9 cellular contexts compared by ENCODE assay signal in the genomic region with DNA sequence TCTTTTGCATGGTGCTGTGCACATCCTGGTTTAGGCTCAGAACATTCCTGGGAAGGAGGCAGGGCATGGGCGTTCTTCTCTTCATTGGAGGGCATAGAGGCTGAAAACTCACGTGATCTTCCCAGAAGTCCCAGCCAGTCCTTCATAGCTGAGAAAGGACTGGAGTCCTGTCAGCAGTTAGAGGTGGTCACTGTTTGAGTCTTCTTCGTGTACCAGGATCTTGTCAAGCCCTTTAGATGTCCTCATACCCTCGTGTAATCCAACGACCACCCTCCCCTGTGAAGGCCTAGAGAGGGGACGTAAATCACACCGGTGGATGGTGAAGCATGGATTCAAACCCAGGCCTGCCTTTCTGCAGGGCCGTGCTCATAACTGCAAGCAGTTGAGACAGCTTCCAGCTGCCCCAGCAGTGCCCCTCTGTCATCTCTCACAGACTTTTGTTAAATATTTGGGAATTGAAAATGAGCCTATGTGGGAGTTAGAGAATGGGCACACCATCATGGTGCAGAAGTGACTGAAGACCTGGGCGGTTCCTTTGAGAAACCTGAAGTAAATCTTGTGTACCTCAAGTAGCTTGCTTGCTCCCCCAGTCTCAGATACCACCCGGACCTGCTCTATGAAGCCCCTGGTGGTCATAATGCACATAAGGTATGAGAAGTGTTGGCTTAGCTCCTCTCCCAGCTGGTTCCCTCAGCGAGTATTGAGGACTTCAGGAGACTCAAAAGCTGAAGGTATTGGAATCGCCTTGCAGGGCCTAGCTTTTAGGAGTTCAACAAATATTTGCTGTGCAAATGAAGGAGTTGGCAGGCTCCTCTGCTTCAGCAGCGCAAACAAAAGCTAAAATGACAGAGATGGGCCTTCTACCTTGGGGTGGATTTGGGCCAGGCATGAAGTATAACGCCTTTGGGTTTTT. TPM values are rescaled to one million over a fixed set of nuclear protein-coding genes. Genes with fewer than 3 reads are reported as not detected.
DNase-seq lines count a peak whose midpoint lies in the region; ATAC-seq, FAIRE-seq and TF ChIP-seq lines count a peak whose summit lies in the region.
"Had no signal": no experiment of that assay in that cellular context is flagged by ENCODE, and none has a peak within 500 bp of the region (broad histone marks: within the 10 kb centered on the region; RNA-seq: fewer than 3 reads in every experiment).

No MANE protein-coding gene starts in this region.

- H3K27me3 ChIP-seq in cardiac muscle cell (peaks cover 11% of the 10 kb centered on the region), endocrine pancreas (ENCODE audit: control insufficient read depth, insufficient read depth, low read length) (no peaks in the 10 kb centered on the region), pancreas (no peaks in the 10 kb centered on the region)

- intact Hi-C loops in left ventricle myocardium superior (cut with micrococcal nuclease), result no loop called here
- intact Hi-C loops in pancreas (cut with DNase I), result no loop called here

- H3K9me3 ChIP-seq in cardiac muscle cell (ENCODE audit: low read depth) (no peaks in the 10 kb centered on the region), endocrine pancreas (ENCODE audit: control insufficient read depth, low read length) (no peaks in the 10 kb centered on the region), pancreas (no peaks in the 10 kb centered on the region)
- H3K9me3 ChIP-seq: neutrophil had no signal

- WGBS in pancreas, 2 donors, result 23 to 25% methylated on average over 14 of the region's 14 CpGs

- peak; percentile 48 for TF ChIP-seq CTCF in cardiac muscle cell (IDR thresholded peaks at IDR 0.05; ENCODE audit: low read depth, low read length)
- peak in 1 of 4 donors; percentile 27 for TF ChIP-seq CTCF in pancreas (IDR thresholded peaks at IDR 0.05)

- DNase-seq in cardiac muscle cell (ENCODE audit: low read depth in 1 of 2, low spot score in 1 of 2) (peak; percentile 50 to 57), left ventricle myocardium superior (no peak), NCI-H1105 treated with DMSO at 0.1 percent for 48 hours (lab: John Stamatoyannopoulos, UW) (peak; percentile 17), pancreas (peak in 4 of 6 donors; percentile 30 to 63 (median 57)), globus pallidus (ENCODE audit: low spot score) (no peak)
- DNase-seq in activated CD4-positive, alpha-beta T cell treated with anti-CD3 and anti-CD28 coated beads, Interleukin-2, amount 50 U/mL, for 1 hour, result peak; percentile 42

- no peak for FAIRE-seq in pancreas (lab: Jason Lieb, UNC)

- no peaks in the 10 kb centered on the region for H3K36me3 ChIP-seq in cardiac muscle cell
- H3K36me3 ChIP-seq in endocrine pancreas (ENCODE audit: control insufficient read depth, insufficient read depth, low read length), result no peaks in the 10 kb centered on the region
- H3K36me3 ChIP-seq in pancreas, result no peaks in the 10 kb centered on the region
- H3K36me3 ChIP-seq: neutrophil had no signal

- H3K9ac ChIP-seq in endocrine pancreas (ENCODE audit: control insufficient read depth, insufficient read depth, low read length), result peak overlapping the region; percentile 96

- H3K4me3 ChIP-seq in cardiac muscle cell, result peak overlapping the region; percentile 63
- H3K4me3 ChIP-seq in endocrine pancreas (ENCODE audit: control insufficient read depth, insufficient read depth, low read length), result peak overlapping the region; percentile 88
- H3K4me3 ChIP-seq in pancreas, result peak overlapping the region; percentile 73 to 96 (median 78)

- H3K4me1 ChIP-seq in cardiac muscle cell (ENCODE audit: low read depth) (no peaks in the 10 kb centered on the region), endocrine pancreas (ENCODE audit: control insufficient read depth, insufficient read depth, low read length) (peaks cover 13% of the 10 kb centered on the region), pancreas (peaks cover 4 to 17% (median 4%) of the 10 kb centered on the region in 3 donors)

- ATAC-seq in left ventricle myocardium superior (no peak), pancreas (peak; percentile 55 to 68 (median 60)), HG02981 (IDR thresholded peaks at IDR 0.05; ENCODE audit: unreplicated experiment) (no peak)

- H3K27ac ChIP-seq in cardiac muscle cell (no peak overlapping the region), pancreas (peak overlapping the region; percentile 72 to 88 (median 84))
- H3K27ac ChIP-seq: neutrophil had no signal

RNA-seq across cellular contexts. Expression of a gene that starts 1.4 kb away (rescaled TPM):
- total RNA-seq in cardiac muscle cell (7.7 and 12.5 TPM in 2 replicates), left ventricle myocardium superior (3.8 TPM), pancreas (10 to 100 TPM; 12.6 to 17.9 (median 16.7) TPM)
- polyA plus RNA-seq in cardiac muscle cell (6.9 and 14.9 TPM in 2 replicates), pancreas (10 to 100 TPM; 11.0 to 23.7 TPM)

Comparison
In these comparisons a context has a peak if more than half of its experiments do, and no peak if none do; other contexts are left out.
1. DNase-seq: peak in cardiac muscle cell (2 of 2), NCI-H1105 treated with DMSO at 0.1 percent for 48 hours (single experiment), activated CD4-positive, alpha-beta T cell treated with anti-CD3 and anti-CD28 coated beads, Interleukin-2, amount 50 U/mL, for 1 hour (single experiment) and pancreas (4 of 6); none in left ventricle myocardium superior (single experiment) and globus pallidus (single experiment).
2. ATAC-seq: peak in pancreas (4 of 4); none in left ventricle myocardium superior (single experiment) and HG02981 (single experiment).
3. Peak in every context shown above with its lines, with median percentiles within 50 percentile points of each other: H3K4me3 ChIP-seq.